25 cellular contexts compared by ENCODE assay signal in genomic region chr6:125962900-125963497, GRCh38.
"Had no signal": no experiment of that assay in that cellular context is flagged by ENCODE, and none has a peak within 500 bp of the region (broad histone marks: within the 10 kb centered on the region; RNA-seq: fewer than 3 reads in every experiment).

No MANE protein-coding gene starts in this region.

- DNase-seq: activated CD4-positive, CD25-positive, alpha-beta regulatory T cell treated with anti-CD3 and anti-CD28 coated beads, Interleukin-2, amount 50 U/mL, for 72 hours; activated naive CD4-positive, alpha-beta T cell treated with Interleukin-2 at 50 U/mL for 16 hours; activated naive CD8-positive, alpha-beta T cell treated with anti-CD3 and anti-CD28 coated beads for 36 hours; activated T-cell treated with anti-CD3 and anti-CD28 coated beads, Interleukin-2, amount 50 U/mL, for 24 hours; cerebellar nuclear complex; effector CD4-positive, alpha-beta T cell; foreskin keratinocyte; glutamatergic neuron; kidney glomerular epithelial cell; left ventricle myocardium superior; nephron progenitor cell; pancreas; psoas muscle; stimulated activated CD4-positive, alpha-beta T cell treated with anti-CD3 and anti-CD28 coated beads, Interleukin-12 subunit alpha, Interleukin-12 subunit beta, amount 100 ng/mL, for 4 hours; stimulated activated CD4-positive, alpha-beta T cell treated with anti-CD3 and anti-CD28 coated beads, Interleukin-4, amount 100 ng/mL, for 4 hours; T-cell; transverse colon; uterus; WERI-Rb-1 had no signal

- H3K36me3 ChIP-seq: breast epithelium, pancreas, right atrium auricular region, uterus had no signal

- H3K9me3 Mint-ChIP-seq: activated naive CD8-positive, alpha-beta T cell treated with anti-CD3 and anti-CD28 coated beads for 36 hours; activated T-cell treated with anti-CD3 and anti-CD28 coated beads, Interleukin-2, amount 50 U/mL, for 24 hours; nephron progenitor cell; stimulated activated naive CD8-positive, alpha-beta T cell treated with anti-CD3 and anti-CD28 coated beads, Interleukin-15, Interleukin-2, amounts not matched to agents 100 ng/mL and 50 ng/mL, for 24 hours; T-cell; T-helper 2 cell treated with Interferon-gamma antibody and Interleukin-4, amounts not matched to agents 5 μg/mL and 100 μg/mL, for 36 hours had no signal

- H3K4me3 ChIP-seq: breast epithelium, hepatocyte, pancreas, psoas muscle, right atrium auricular region, suprapubic skin, transverse colon, uterus had no signal

- ATAC-seq: foreskin keratinocyte, left ventricle myocardium superior, pancreas, psoas muscle, T-cell had no signal

- H3K4me1 ChIP-seq: uterus had no signal

- H3K9me3 ChIP-seq: breast epithelium, pancreas, psoas muscle, right atrium auricular region, suprapubic skin, transverse colon, uterus had no signal

- H3K4me1 Mint-ChIP-seq: nephron progenitor cell had no signal

- H3K27me3 Mint-ChIP-seq: activated naive CD8-positive, alpha-beta T cell treated with anti-CD3 and anti-CD28 coated beads for 36 hours; activated T-cell treated with anti-CD3 and anti-CD28 coated beads, Interleukin-2, amount 50 U/mL, for 24 hours; stimulated activated naive CD8-positive, alpha-beta T cell treated with anti-CD3 and anti-CD28 coated beads, Interleukin-15, Interleukin-2, amounts not matched to agents 100 ng/mL and 50 ng/mL, for 24 hours; T-cell had no signal

- H3K27ac ChIP-seq: foreskin keratinocyte, hepatocyte, pancreas, psoas muscle, right atrium auricular region, suprapubic skin, transverse colon, uterus, WERI-Rb-1 had no signal

- H2AFZ ChIP-seq: hepatocyte had no signal

- H3K27ac Mint-ChIP-seq: activated naive CD8-positive, alpha-beta T cell treated with anti-CD3 and anti-CD28 coated beads for 36 hours; activated T-cell treated with anti-CD3 and anti-CD28 coated beads, Interleukin-2, amount 50 U/mL, for 24 hours; nephron progenitor cell; stimulated activated naive CD8-positive, alpha-beta T cell treated with anti-CD3 and anti-CD28 coated beads, Interleukin-15, Interleukin-2, amounts not matched to agents 100 ng/mL and 50 ng/mL, for 24 hours; T-cell; T-helper 2 cell treated with Interferon-gamma antibody and Interleukin-4, amounts not matched to agents 5 μg/mL and 100 μg/mL, for 36 hours had no signal

- H3K27me3 ChIP-seq: breast epithelium, foreskin keratinocyte, hepatocyte, pancreas, right atrium auricular region, suprapubic skin, transverse colon, uterus had no signal

- H3K4me3 Mint-ChIP-seq: activated naive CD8-positive, alpha-beta T cell treated with anti-CD3 and anti-CD28 coated beads for 36 hours; activated T-cell treated with anti-CD3 and anti-CD28 coated beads, Interleukin-2, amount 50 U/mL, for 24 hours; nephron progenitor cell; stimulated activated naive CD8-positive, alpha-beta T cell treated with anti-CD3 and anti-CD28 coated beads, Interleukin-15, Interleukin-2, amounts not matched to agents 100 ng/mL and 50 ng/mL, for 24 hours; T-cell; T-helper 2 cell treated with Interferon-gamma antibody and Interleukin-4, amounts not matched to agents 5 μg/mL and 100 μg/mL, for 36 hours had no signal

- H3K4me2 ChIP-seq: hepatocyte had no signal
